ENCODE assay signal across 8 cellular contexts in genomic region chr13:97977376-97977705, GRCh38. TPM values are rescaled to one million over a fixed set of nuclear protein-coding genes. Genes with fewer than 3 reads are reported as not detected.
DNase-seq lines count a peak whose midpoint lies in the region; ATAC-seq and TF ChIP-seq lines count a peak whose summit lies in the region.

No MANE protein-coding gene starts in this region.

- no peak for TF ChIP-seq CTCF in cardiac muscle cell (IDR thresholded peaks at IDR 0.05; ENCODE audit: low read depth, low read length)
- TF ChIP-seq CTCF in liver (IDR thresholded peaks at IDR 0.05; ENCODE audit: low read depth, low read length, missing input control), result no peak

- H3K27ac ChIP-seq in cardiac muscle cell (peak overlapping the region; percentile 98), adipose tissue (ENCODE audit: low read depth, low read length) (peak overlapping the region; percentile 84), liver (ENCODE audit: low read depth in 1 of 2, low read length in 2 of 2) (peak overlapping the region; percentile 79 to 94), urinary bladder (ENCODE audit: low read depth) (no peak overlapping the region)

- H3K9ac ChIP-seq in liver (ENCODE audit: low read depth in 1 of 2, low read length in 2 of 2), result peak overlapping the region; percentile 95

- H3K9me3 ChIP-seq in cardiac muscle cell (ENCODE audit: low read depth), result no peaks in the 10 kb centered on the region
- H3K9me3 ChIP-seq in liver (ENCODE audit: control insufficient read depth in 4 of 4, low read length in 3 of 4), result no peaks in the 10 kb centered on the region

- H3K36me3 ChIP-seq in cardiac muscle cell, result no peaks in the 10 kb centered on the region
- H3K36me3 ChIP-seq in liver (ENCODE audit: control insufficient read depth in 4 of 4, insufficient read depth in 3 of 4, low read depth in 1 of 4, low read length in 3 of 4), result no peaks in the 10 kb centered on the region
- no peaks in the 10 kb centered on the region for H3K36me3 ChIP-seq in urinary bladder (ENCODE audit: insufficient read depth)

- no peak for TF ChIP-seq RAD21 in liver (IDR thresholded peaks at IDR 0.05)

- intact Hi-C loops in Right ventricle myocardium inferior (cut with DNase I), result loop anchor here (2.0 kb wide), 1 partner anchor 123 kb away; no protein-coding TSS in a partner anchor

- H3K4me1 ChIP-seq in cardiac muscle cell (ENCODE audit: low read depth) (peaks cover 23% of the 10 kb centered on the region), liver (ENCODE audit: control insufficient read depth in 4 of 4, insufficient read depth in 4 of 4, low read length in 3 of 4) (peaks cover 9 to 46% (median 24%) of the 10 kb centered on the region in 4 donors), urinary bladder (ENCODE audit: insufficient read depth) (no peaks in the 10 kb centered on the region)

- WGBS in adipose tissue, 3 donors, result 2 to 7% (median 4%) methylated on average over 3 of the region's 3 CpGs
- WGBS in liver, result 3% methylated on average over 3 of the region's 3 CpGs
- WGBS in urinary bladder, result 2% methylated on average over 3 of the region's 3 CpGs

- ATAC-seq in Right ventricle myocardium inferior (no peak), HG02970 (IDR thresholded peaks at IDR 0.05; ENCODE audit: low FRiP score, unreplicated experiment) (no peak)

- DNase-seq in cardiac muscle cell (ENCODE audit: low read depth in 1 of 2, low spot score in 1 of 2), result peak; percentile 2 to 11
- DNase-seq in Right ventricle myocardium inferior (ENCODE audit: missing footprints), result no peak
- no peak for DNase-seq in NCI-H345 treated with DMSO at 0.1 percent for 48 hours (lab: John Stamatoyannopoulos, UW; ENCODE audit: unreplicated experiment)
- no peak for DNase-seq in MV-4-11 (lab: John Stamatoyannopoulos, UW)

- H3K4me3 ChIP-seq in cardiac muscle cell, result peak overlapping the region; percentile 96
- H3K4me3 ChIP-seq in liver (ENCODE audit: low read depth in 1 of 3, low read length in 3 of 3), result peak overlapping the region; percentile 87 to 100 (median 94)
- peak overlapping the region; percentile 85 for H3K4me3 ChIP-seq in urinary bladder (ENCODE audit: low read depth, low read length)

- no peaks in the 10 kb centered on the region for H3K27me3 ChIP-seq in cardiac muscle cell
- no peaks in the 10 kb centered on the region for H3K27me3 ChIP-seq in liver (ENCODE audit: control insufficient read depth in 4 of 4, insufficient read depth in 4 of 4, low read length in 3 of 4)

TF ChIP-seq in liver, 16 proteins besides CTCF, POLR2A, EP300 and RAD21:
- TF ChIP-seq NR2F2 (IDR thresholded peaks at IDR 0.05) (no peak), HNF4A (conservative IDR thresholded peaks at IDR 0.05) (no peak), FOXA2 (IDR thresholded peaks at IDR 0.05) (no peak), JUND (IDR thresholded peaks at IDR 0.05) (no peak), YY1 (IDR thresholded peaks at IDR 0.05) (no peak), SP1 (IDR thresholded peaks at IDR 0.05) (no peak), HNF4G (IDR thresholded peaks at IDR 0.05) (no peak)

RNA-seq across cellular contexts. Expression of gene IPO5, which starts 23.9 kb away (rescaled TPM):
- total RNA-seq in cardiac muscle cell (89.7 and 119 TPM in 2 replicates), Right ventricle myocardium inferior (94.0 TPM), liver (10 to 100 TPM; 71.0 to 92.8 TPM), urinary bladder (164 TPM)
- polyA plus RNA-seq in cardiac muscle cell (55.5 and 88.8 TPM in 2 replicates), adipose tissue (10 to 100 TPM; 49.4 to 59.2 (median 51.0) TPM), liver (10 to 100 TPM; 19.2 to 22.1 TPM), urinary bladder (58.9 TPM)

Comparison
In these comparisons a context has a peak if more than half of its experiments do, and no peak if none do; other contexts are left out.
1. DNase-seq: peak in cardiac muscle cell (2 of 2); none in Right ventricle myocardium inferior (single experiment), NCI-H345 treated with DMSO at 0.1 percent for 48 hours (single experiment) and MV-4-11 (single experiment).
2. Peak in every context shown above with its lines, with median percentiles within 50 percentile points of each other: H3K4me3 ChIP-seq.